ENCODE assay signal across 30 cellular contexts in genomic region chr3:72232777-72233176, GRCh38.
A peak's percentile ranks its signal among the peaks of the same experiment; 100 is the strongest.
DNase-seq lines count a peak whose midpoint lies in the region; ATAC-seq, FAIRE-seq and TF ChIP-seq lines count a peak whose summit lies in the region.
"Had no signal": no experiment of that assay in that cellular context is flagged by ENCODE, and none has a peak within 500 bp of the region (broad histone marks: within the 10 kb centered on the region; RNA-seq: fewer than 3 reads in every experiment).

No MANE protein-coding gene starts in this region.

- POLR2A ChIA-PET in H1 (lab: Charles Lee; ENCODE audit: partially characterized antibody) = no interaction called here

- H3K9me2 ChIP-seq in OCI-LY1 (ENCODE audit: low read depth, low read length) = no peaks in the 10 kb centered on the region

- no peak overlapping the region for H3K23ac ChIP-seq in H1 (ENCODE audit: insufficient read length)

- no peak overlapping the region for H3K18ac ChIP-seq in H1 (ENCODE audit: extremely low read depth, low read length)

- peaks cover 3% of the 10 kb centered on the region; the same call in 1 of the 2 replicates for H3K23me2 ChIP-seq in H1 (ENCODE audit: low read depth, low read length)

- 68% methylated on average over 6 of the region's 6 CpGs; no CpG with 5 or more reads in 1 of the 2 experiments for WGBS in H1 (ENCODE audit: extremely low coverage in 1 of 2, insufficient coverage in 1 of 2, insufficient read length in 1 of 2, insufficient replicate concordance in 2 of 2, low coverage in 1 of 2, low lambda C conversion rate in 2 of 2, missing lambda C conversion rate in 1 of 2), 2 experiments

- H4K8ac ChIP-seq in H1 (ENCODE audit: extremely low read depth, insufficient read depth, low read length) = no peak overlapping the region; the same call in 1 of the 2 replicates

- no peaks in the 10 kb centered on the region for H3K79me2 ChIP-seq in OCI-LY1 (ENCODE audit: insufficient read depth, low read length)
- H3K79me2 ChIP-seq in H1 (ENCODE audit: control insufficient read depth in 1 of 2, insufficient read depth in 2 of 2, low read length in 2 of 2) = no peaks in the 10 kb centered on the region

- H3K4ac ChIP-seq in H1 (replicated peaks; ENCODE audit: insufficient read length, low read depth, low read length) = no peak overlapping the region

- H3K9ac ChIP-seq in OCI-LY1 (ENCODE audit: low read length) (no peak overlapping the region), H1 (replicated peaks in 1 of 4; ENCODE audit: extremely low read depth in 1 of 4, low read depth in 3 of 4, low read length in 3 of 4) (no peak overlapping the region)

- H3K4me2 ChIP-seq in OCI-LY1 (ENCODE audit: low read length) = no peak overlapping the region
- H3K4me2 ChIP-seq in H1 (ENCODE audit: insufficient read depth in 1 of 2, low read depth in 2 of 2, low read length in 2 of 2) = no peak overlapping the region

- H2AK5ac ChIP-seq in H1 (ENCODE audit: low read depth, low read length) = no peak overlapping the region

- H4K5ac ChIP-seq in H1 (ENCODE audit: insufficient read length, low read depth, low read length) = no peak overlapping the region

- TF ChIP-seq POLR2A in H1 (IDR thresholded peaks at IDR 0.05; ENCODE audit: control extremely low read depth in 1 of 2, low read depth in 2 of 2, low read length in 2 of 2) = no peak

- no peak overlapping the region for H3K27ac ChIP-seq in OCI-LY1 (ENCODE audit: low read depth, low read length, poor library complexity, severe bottlenecking)
- H3K27ac ChIP-seq in H1 (ENCODE audit: low read depth, low read length) = no peak overlapping the region
- peak overlapping the region; percentile 85 for H3K27ac ChIP-seq in substantia nigra (ENCODE audit: low read depth, low read length, poor library complexity, severe bottlenecking)
- H3K27ac ChIP-seq: ascending aorta, colonic mucosa, left lung, SJCRH30, upper lobe of right lung, WERI-Rb-1 had no signal

- H3K9me3 ChIP-seq in OCI-LY1 (ENCODE audit: low read length) (no peaks in the 10 kb centered on the region), H1 (ENCODE audit: insufficient read depth in 2 of 2, low read depth in 1 of 2, low read length in 1 of 2) (no peaks in the 10 kb centered on the region)
- H3K9me3 ChIP-seq: ascending aorta, colonic mucosa, left lung, SJCRH30, upper lobe of right lung had no signal

- no peak overlapping the region for H3K56ac ChIP-seq in H1 (replicated peaks; ENCODE audit: insufficient read length, low read depth, low read length)

- no peaks in the 10 kb centered on the region for H3F3A ChIP-seq in OCI-LY1 (ENCODE audit: insufficient read depth, low read length)

- FAIRE-seq in H1 (lab: Jason Lieb, UNC) = no peak
- FAIRE-seq: H54 had no signal

- H2BK20ac ChIP-seq in H1 (ENCODE audit: low read length) = no peak overlapping the region

- no peak overlapping the region for H2BK5ac ChIP-seq in H1 (ENCODE audit: low read depth, low read length)

- no peak overlapping the region for H3K14ac ChIP-seq in H1 (ENCODE audit: insufficient read length)

- H3K79me1 ChIP-seq in H1 (ENCODE audit: low read depth, low read length) = no peaks in the 10 kb centered on the region

- no peak overlapping the region for H2BK120ac ChIP-seq in H1 (replicated peaks; ENCODE audit: low read depth, low read length)

- DNase-seq in H1 (ENCODE audit: low read depth in 1 of 2, low spot score in 2 of 2) (peak in 1 of 2 experiments; percentile 10), substantia nigra (lab: John Stamatoyannopoulos, UW) (no peak), A172 (ENCODE audit: low spot score) (no peak), H4 (ENCODE audit: low spot score) (no peak)
- DNase-seq: activated CD4-positive, alpha-beta T cell treated with anti-CD3 and anti-CD28 coated beads, Interleukin-2, amount 10 ng/mL, durations not matched to agents 7 days and 5 days; activated gamma-delta T cell treated with Interleukin-2 at 50 U/mL for 16 hours; activated naive CD8-positive, alpha-beta T cell treated with anti-CD3 and anti-CD28 coated beads, Interleukin-2, amount 10 ng/mL, durations not matched to agents 7 days and 5 days; activated T-cell treated with anti-CD3 and anti-CD28 coated beads, Interleukin-2, amount 50 U/mL, for 1 hour; CD8-positive, alpha-beta T cell; colonic mucosa; effector memory CD4-positive, alpha-beta T cell; KG1; left lung; MM.1S; NCI-H1417; NCI-H2029; NCI-H2227 treated with DMSO at 0.1 percent for 48 hours; NCI-H526; nephron progenitor cell; RPMI8226; SJCRH30; T1000; upper lobe of right lung; WERI-Rb-1 had no signal

- no peak for TF ChIP-seq EP300 in H1 (IDR thresholded peaks at IDR 0.05; ENCODE audit: borderline replicate concordance in 1 of 2, low read depth in 2 of 2, low read length in 2 of 2)

- H2BK12ac ChIP-seq in H1 (ENCODE audit: low read depth, low read length) = 0 out of 2 replicates have a peak overlapping the region, but pooled peaks have one; percentile 27

- CTCF ChIA-PET in H1 (lab: Charles Lee; ENCODE audit: partially characterized antibody) = interaction anchor here (0.9 to 2.6 kb wide), 7 partner anchors 9 to 54 kb away, joined by 3 to 9 read pairs (median 4); no protein-coding TSS in a partner anchor

- no peaks in the 10 kb centered on the region for H3K36me3 ChIP-seq in OCI-LY1 (ENCODE audit: insufficient read depth, low read length)
- no peaks in the 10 kb centered on the region for H3K36me3 ChIP-seq in H1 (ENCODE audit: control insufficient read depth in 2 of 4, insufficient read depth in 4 of 4, low read length in 3 of 4)
- H3K36me3 ChIP-seq: ascending aorta, colonic mucosa, left lung, SJCRH30, upper lobe of right lung, WERI-Rb-1 had no signal

- TF ChIP-seq CTCF in GM12872 (IDR thresholded peaks at IDR 0.05; ENCODE audit: insufficient read depth, low read depth, low read length) = 0 out of 3 replicates have a peak, but pooled peaks have one; percentile 8
- peak; percentile 19; the same call in 1 of the 2 replicates for TF ChIP-seq CTCF in OCI-LY1 (IDR thresholded peaks at IDR 0.05; ENCODE audit: low read length)
- peak in 2 of 3 experiments; percentile 14 to 47; a peak in 2 of 4 replicates for TF ChIP-seq CTCF in H1 (IDR thresholded peaks at IDR 0.05; ENCODE audit: control extremely low read depth in 1 of 3, insufficient read depth in 1 of 3, low read depth in 1 of 3, low read length in 3 of 3)

- no peaks in the 10 kb centered on the region; the same call in none of the 2 replicates for H3K27me3 ChIP-seq in OCI-LY1 (ENCODE audit: insufficient read depth, low read length)
- no peaks in the 10 kb centered on the region for H3K27me3 ChIP-seq in H1 (replicated peaks in 1 of 4; ENCODE audit: control insufficient read depth in 3 of 4, extremely low read depth in 1 of 4, insufficient read depth in 3 of 4, low read length in 3 of 4)
- H3K27me3 ChIP-seq: ascending aorta, colonic mucosa, left lung, SJCRH30, upper lobe of right lung had no signal

- no peaks in the 10 kb centered on the region for H4K20me1 ChIP-seq in OCI-LY1 (ENCODE audit: insufficient read depth, low read length)
- H4K20me1 ChIP-seq in H1 (replicated peaks in 1 of 2; ENCODE audit: control insufficient read depth in 1 of 2, insufficient read depth in 2 of 2, low read length in 2 of 2) = no peaks in the 10 kb centered on the region

- no peak overlapping the region for H2BK15ac ChIP-seq in H1 (ENCODE audit: low read length)

- no peak for ATAC-seq in HG03135 (IDR thresholded peaks at IDR 0.05; ENCODE audit: unreplicated experiment)
- ATAC-seq: CD8-positive, alpha-beta T cell; left lung; stimulated activated effector memory CD8-positive, alpha-beta T cell treated with anti-CD3 and anti-CD28 coated beads, Interleukin-12 subunit alpha, Interleukin-12 subunit beta, amount 100 ng/mL, for 72 hours had no signal

- peak in 1 of 2 experiments; percentile 41; a peak in 2 of 4 replicates for TF ChIP-seq RAD21 in H1 (IDR thresholded peaks at IDR 0.05 in 1 of 2, conservative IDR thresholded peaks at IDR 0.05 in 1 of 2; ENCODE audit: low read depth in 2 of 2, low read length in 2 of 2)

- H3K4me3 ChIP-seq in OCI-LY1 (ENCODE audit: low read depth, low read length, poor library complexity, severe bottlenecking) (no peak overlapping the region), H1 (ENCODE audit: extremely low read depth in 1 of 4, insufficient read depth in 2 of 4, low read depth in 3 of 4, low read length in 4 of 4) (no peak overlapping the region)
- H3K4me3 ChIP-seq: ascending aorta, colonic mucosa, left lung, SJCRH30, upper lobe of right lung had no signal

- H2AFZ ChIP-seq in OCI-LY1 (ENCODE audit: low read length) = no peak overlapping the region
- peak overlapping the region; percentile 68 for H2AFZ ChIP-seq in H1 (ENCODE audit: low read length)

- H3K4me1 ChIP-seq in OCI-LY1 (ENCODE audit: insufficient read depth, low read length, severe bottlenecking) (no peaks in the 10 kb centered on the region), H1 (replicated peaks in 1 of 4; ENCODE audit: control insufficient read depth in 3 of 4, insufficient read depth in 4 of 4, low read length in 3 of 4) (no peaks in the 10 kb centered on the region)
- H3K4me1 ChIP-seq: colonic mucosa, left lung, SJCRH30 had no signal

- no peak overlapping the region for H4K91ac ChIP-seq in H1 (replicated peaks; ENCODE audit: insufficient read length, low read length)

TF ChIP-seq in H1, 55 proteins besides CTCF, POLR2A, EP300 and RAD21:
- TF ChIP-seq SIX5 (IDR thresholded peaks at IDR 0.05; ENCODE audit: low read depth, low read length) (no peak), EZH2 (IDR thresholded peaks at IDR 0.05; ENCODE audit: low read depth, low read length, severe bottlenecking) (no peak), SP4 (IDR thresholded peaks at IDR 0.05; ENCODE audit: low read length) (no peak), BACH1 (IDR thresholded peaks at IDR 0.05; ENCODE audit: low read length) (no peak), CBX8 (IDR thresholded peaks at IDR 0.05; ENCODE audit: borderline replicate concordance, low read depth, low read length) (no peak), JUND (IDR thresholded peaks at IDR 0.05; ENCODE audit: low read length) (no peak), SUZ12 (IDR thresholded peaks at IDR 0.05; ENCODE audit: low read length) (no peak)
